Comparison of ENCODE assay signal across 1 cellular context in the genomic region with DNA sequence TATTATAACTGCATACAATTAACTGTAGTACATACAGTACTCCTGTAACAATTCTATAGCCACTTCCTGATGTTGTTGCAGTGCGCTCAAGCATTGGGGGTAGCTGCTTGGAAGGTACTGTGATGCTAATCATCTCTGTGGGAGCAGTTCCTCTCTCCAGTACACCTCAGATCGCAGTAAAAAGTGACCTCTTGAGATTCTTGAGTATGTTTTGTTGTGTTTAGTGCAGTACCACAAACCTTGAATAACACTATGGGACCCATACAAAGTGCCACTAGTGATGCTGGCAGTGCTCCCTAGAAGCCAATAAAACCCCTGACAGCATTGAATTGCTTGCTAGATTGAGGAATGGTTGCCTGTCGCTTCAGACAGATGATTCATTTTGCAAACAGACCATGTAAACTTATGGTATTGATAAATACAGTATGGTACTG.
TF ChIP-seq lines count a peak whose summit lies in the region.

No MANE protein-coding gene starts in this region.

TF ChIP-seq in WTC11, 78 proteins besides CTCF, POLR2A, EP300 and RAD21 (continued from another document):
- TF ChIP-seq PRDM15 (CRISPR knock-in tag; IDR thresholded peaks at IDR 0.05) (no peak), MXD4 (CRISPR knock-in tag; IDR thresholded peaks at IDR 0.05; ENCODE audit: borderline replicate concordance) (no peak), JAZF1 (CRISPR knock-in tag; IDR thresholded peaks at IDR 0.05) (no peak), NR1H2 (CRISPR knock-in tag; IDR thresholded peaks at IDR 0.05) (no peak), ZNF263 (CRISPR knock-in tag; IDR thresholded peaks at IDR 0.05; ENCODE audit: low read depth) (no peak), SMAD4 (CRISPR knock-in tag; IDR thresholded peaks at IDR 0.05) (no peak), ESRRA (CRISPR knock-in tag; IDR thresholded peaks at IDR 0.05; ENCODE audit: borderline replicate concordance) (no peak), NFYB (CRISPR knock-in tag; conservative IDR thresholded peaks at IDR 0.05; ENCODE audit: low read depth) (no peak), ZNF121 (CRISPR knock-in tag; IDR thresholded peaks at IDR 0.05) (no peak), ZBTB21 (CRISPR knock-in tag; IDR thresholded peaks at IDR 0.05; ENCODE audit: borderline replicate concordance) (peak; percentile 70; the same call in 1 of the 2 replicates)
- TF ChIP-seq, protein P1, sequence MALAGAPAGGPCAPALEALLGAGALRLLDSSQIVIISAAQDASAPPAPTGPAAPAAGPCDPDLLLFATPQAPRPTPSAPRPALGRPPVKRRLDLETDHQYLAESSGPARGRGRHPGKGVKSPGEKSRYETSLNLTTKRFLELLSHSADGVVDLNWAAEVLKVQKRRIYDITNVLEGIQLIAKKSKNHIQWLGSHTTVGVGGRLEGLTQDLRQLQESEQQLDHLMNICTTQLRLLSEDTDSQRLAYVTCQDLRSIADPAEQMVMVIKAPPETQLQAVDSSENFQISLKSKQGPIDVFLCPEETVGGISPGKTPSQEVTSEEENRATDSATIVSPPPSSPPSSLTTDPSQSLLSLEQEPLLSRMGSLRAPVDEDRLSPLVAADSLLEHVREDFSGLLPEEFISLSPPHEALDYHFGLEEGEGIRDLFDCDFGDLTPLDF (CRISPR knock-in tag; IDR thresholded peaks at IDR 0.05), result no peak
- TF ChIP-seq, protein P2, sequence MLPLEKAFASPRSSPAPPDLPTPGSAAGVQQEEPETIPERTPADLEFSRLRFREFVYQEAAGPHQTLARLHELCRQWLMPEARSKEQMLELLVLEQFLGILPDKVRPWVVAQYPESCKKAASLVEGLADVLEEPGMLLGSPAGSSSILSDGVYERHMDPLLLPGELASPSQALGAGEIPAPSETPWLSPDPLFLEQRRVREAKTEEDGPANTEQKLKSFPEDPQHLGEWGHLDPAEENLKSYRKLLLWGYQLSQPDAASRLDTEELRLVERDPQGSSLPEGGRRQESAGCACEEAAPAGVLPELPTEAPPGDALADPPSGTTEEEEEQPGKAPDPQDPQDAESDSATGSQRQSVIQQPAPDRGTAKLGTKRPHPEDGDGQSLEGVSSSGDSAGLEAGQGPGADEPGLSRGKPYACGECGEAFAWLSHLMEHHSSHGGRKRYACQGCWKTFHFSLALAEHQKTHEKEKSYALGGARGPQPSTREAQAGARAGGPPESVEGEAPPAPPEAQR (CRISPR knock-in tag; IDR thresholded peaks at IDR 0.05), result 0 out of 2 replicates have a peak, but pooled peaks have one; percentile 33
- TF ChIP-seq, protein P3, sequence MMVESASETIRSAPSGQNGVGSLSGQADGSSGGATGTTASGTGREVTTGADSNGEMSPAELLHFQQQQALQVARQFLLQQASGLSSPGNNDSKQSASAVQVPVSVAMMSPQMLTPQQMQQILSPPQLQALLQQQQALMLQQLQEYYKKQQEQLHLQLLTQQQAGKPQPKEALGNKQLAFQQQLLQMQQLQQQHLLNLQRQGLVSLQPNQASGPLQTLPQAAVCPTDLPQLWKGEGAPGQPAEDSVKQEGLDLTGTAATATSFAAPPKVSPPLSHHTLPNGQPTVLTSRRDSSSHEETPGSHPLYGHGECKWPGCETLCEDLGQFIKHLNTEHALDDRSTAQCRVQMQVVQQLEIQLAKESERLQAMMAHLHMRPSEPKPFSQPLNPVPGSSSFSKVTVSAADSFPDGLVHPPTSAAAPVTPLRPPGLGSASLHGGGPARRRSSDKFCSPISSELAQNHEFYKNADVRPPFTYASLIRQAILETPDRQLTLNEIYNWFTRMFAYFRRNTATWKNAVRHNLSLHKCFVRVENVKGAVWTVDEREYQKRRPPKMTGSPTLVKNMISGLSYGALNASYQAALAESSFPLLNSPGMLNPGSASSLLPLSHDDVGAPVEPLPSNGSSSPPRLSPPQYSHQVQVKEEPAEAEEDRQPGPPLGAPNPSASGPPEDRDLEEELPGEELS (CRISPR knock-in tag; IDR thresholded peaks at IDR 0.05), result peak; percentile 64; the same call in 1 of the 2 replicates
- TF ChIP-seq, protein P4, sequence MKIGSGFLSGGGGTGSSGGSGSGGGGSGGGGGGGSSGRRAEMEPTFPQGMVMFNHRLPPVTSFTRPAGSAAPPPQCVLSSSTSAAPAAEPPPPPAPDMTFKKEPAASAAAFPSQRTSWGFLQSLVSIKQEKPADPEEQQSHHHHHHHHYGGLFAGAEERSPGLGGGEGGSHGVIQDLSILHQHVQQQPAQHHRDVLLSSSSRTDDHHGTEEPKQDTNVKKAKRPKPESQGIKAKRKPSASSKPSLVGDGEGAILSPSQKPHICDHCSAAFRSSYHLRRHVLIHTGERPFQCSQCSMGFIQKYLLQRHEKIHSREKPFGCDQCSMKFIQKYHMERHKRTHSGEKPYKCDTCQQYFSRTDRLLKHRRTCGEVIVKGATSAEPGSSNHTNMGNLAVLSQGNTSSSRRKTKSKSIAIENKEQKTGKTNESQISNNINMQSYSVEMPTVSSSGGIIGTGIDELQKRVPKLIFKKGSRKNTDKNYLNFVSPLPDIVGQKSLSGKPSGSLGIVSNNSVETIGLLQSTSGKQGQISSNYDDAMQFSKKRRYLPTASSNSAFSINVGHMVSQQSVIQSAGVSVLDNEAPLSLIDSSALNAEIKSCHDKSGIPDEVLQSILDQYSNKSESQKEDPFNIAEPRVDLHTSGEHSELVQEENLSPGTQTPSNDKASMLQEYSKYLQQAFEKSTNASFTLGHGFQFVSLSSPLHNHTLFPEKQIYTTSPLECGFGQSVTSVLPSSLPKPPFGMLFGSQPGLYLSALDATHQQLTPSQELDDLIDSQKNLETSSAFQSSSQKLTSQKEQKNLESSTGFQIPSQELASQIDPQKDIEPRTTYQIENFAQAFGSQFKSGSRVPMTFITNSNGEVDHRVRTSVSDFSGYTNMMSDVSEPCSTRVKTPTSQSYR (CRISPR knock-in tag; IDR thresholded peaks at IDR 0.05), result 0 out of 2 replicates have a peak, but pooled peaks have one; percentile 63
